7 cellular contexts compared by ENCODE assay signal in the genomic region with DNA sequence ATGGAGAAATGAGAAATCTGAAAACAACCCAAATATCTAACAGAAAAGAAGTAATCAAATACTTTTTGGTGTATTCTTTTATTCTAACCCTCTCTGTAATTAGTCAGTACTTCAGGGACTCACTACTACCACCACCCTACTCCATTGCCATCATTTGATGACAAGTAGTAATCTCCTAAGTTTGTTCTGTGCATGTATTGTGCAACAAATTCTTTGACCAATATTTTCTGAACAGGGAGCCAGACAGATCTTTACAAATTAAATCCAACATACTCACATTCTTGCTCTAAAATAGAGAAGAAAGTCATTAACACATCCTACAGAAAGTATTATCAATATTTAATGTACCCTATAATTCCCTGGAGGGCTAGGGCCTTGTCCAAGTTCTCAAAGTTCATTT.
"Had no signal": no experiment of that assay in that cellular context is flagged by ENCODE, and none has a peak within 500 bp of the region (broad histone marks: within the 10 kb centered on the region; RNA-seq: fewer than 3 reads in every experiment).

No MANE protein-coding gene starts in this region.

- DNase-seq: GDM1, GF-D8 had no signal

- ATAC-seq: GM12878 had no signal

- H3K4me3 ChIP-seq: GM12878 had no signal

- FAIRE-seq: GM12878, GM12891, GM12892, GM18507, GM19239 had no signal
